13 cellular contexts compared by ENCODE assay signal in the genomic region with DNA sequence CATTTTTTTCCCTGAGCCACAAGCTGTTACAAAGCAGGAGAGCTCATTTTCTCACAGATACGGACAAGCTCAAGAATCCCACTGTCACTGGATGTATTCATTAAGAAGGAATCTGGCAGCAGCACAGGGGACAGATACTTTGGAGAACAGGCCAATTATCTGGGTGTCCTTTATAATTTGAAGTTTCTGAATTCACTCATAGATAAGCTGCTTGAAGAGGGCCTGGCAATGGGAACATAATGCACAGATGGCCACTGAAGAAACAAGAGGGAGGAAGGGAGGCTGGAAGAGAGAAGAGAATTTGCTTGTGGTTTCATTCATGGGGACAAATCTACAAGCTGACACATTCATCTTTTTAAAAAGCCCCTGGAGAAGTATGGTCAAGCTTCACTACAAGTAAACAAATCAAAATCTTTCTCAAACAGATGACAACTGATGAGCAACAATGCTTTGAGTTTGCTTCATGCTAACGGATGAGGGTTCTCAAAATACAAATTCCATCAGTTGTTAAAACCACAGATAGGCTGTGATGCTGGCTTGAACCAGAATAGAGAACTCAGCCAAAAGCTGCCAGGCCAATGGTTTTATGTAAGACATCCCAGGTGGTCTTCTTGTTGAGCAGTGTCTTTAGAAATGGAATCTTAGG. TPM values are rescaled to one million over a fixed set of nuclear protein-coding genes. Genes with fewer than 3 reads are reported as not detected.
DNase-seq lines count a peak whose midpoint lies in the region; TF ChIP-seq lines count a peak whose summit lies in the region.
"Had no signal": no experiment of that assay in that cellular context is flagged by ENCODE, and none has a peak within 500 bp of the region (broad histone marks: within the 10 kb centered on the region; RNA-seq: fewer than 3 reads in every experiment).

No MANE protein-coding gene starts in this region.

- TF ChIP-seq RAD21 in SK-N-SH (IDR thresholded peaks at IDR 0.05; ENCODE audit: low read length), result no peak; the same call in 1 of the 2 replicates

- H3K27ac ChIP-seq in SK-N-SH (ENCODE audit: low read depth in 2 of 2, low read length in 1 of 2) (peak overlapping the region in 1 of 2 experiments; percentile 6; a peak in 2 of 4 replicates), right atrium auricular region (peak overlapping the region; percentile 41 to 71), suprapubic skin (peak overlapping the region; percentile 18)

- H3K4me3 ChIP-seq in SK-N-SH (ENCODE audit: low read depth in 2 of 2, low read length in 1 of 2) (no peak overlapping the region), right atrium auricular region (no peak overlapping the region), suprapubic skin (no peak overlapping the region)

- no peak overlapping the region for H2AFZ ChIP-seq in SK-N-SH (ENCODE audit: low read depth)

- intact Hi-C loops in activated naive CD4-positive, alpha-beta T cell treated with anti-CD3 and anti-CD28 coated beads for 36 hours (cut with micrococcal nuclease), result no loop called here

- POLR2A ChIA-PET in SK-N-SH (lab: Yijun Ruan, JAX), result interaction anchor here (0.6 kb wide), 1 partner anchor 247 kb away, joined by 3 read pairs; no protein-coding TSS in a partner anchor

- peak in 1 of 2 experiments; percentile 82; a peak in 2 of 4 replicates for TF ChIP-seq EP300 in SK-N-SH (IDR thresholded peaks at IDR 0.05; ENCODE audit: borderline replicate concordance in 1 of 2, low read depth in 1 of 2, low read length in 1 of 2)
- TF ChIP-seq EP300 in suprapubic skin (IDR thresholded peaks at IDR 0.05), result no peak

- H3K4me3 Mint-ChIP-seq in activated naive CD4-positive, alpha-beta T cell treated with anti-CD3 and anti-CD28 coated beads for 36 hours, result no peak overlapping the region

- H3K4me1 Mint-ChIP-seq in activated naive CD4-positive, alpha-beta T cell treated with anti-CD3 and anti-CD28 coated beads for 36 hours (ENCODE audit: low read depth), result peaks cover 81% of the 10 kb centered on the region

- no peak overlapping the region for H3K4me2 ChIP-seq in SK-N-SH

- CTCF ChIA-PET in activated naive CD4-positive, alpha-beta T cell treated with anti-CD3 and anti-CD28 coated beads for 36 hours (lab: Charles Lee), result interaction anchor here (0.9 to 3.3 kb wide), 3 partner anchors 8 to 53 kb away, joined by 3 to 31 read pairs (median 3); a partner anchor contains a TSS
- CTCF ChIA-PET in SK-N-SH (lab: Yijun Ruan, JAX), result interaction anchor here (0.7 to 6.1 kb wide), 7 partner anchors 9 to 219 kb away, joined by 3 to 46 read pairs (median 4); a partner anchor contains a TSS

- H3F3A ChIP-seq in SK-N-SH (replicated peaks; ENCODE audit: insufficient read depth), result no peaks in the 10 kb centered on the region

- 60% methylated on average over 2 of the region's 2 CpGs for WGBS in SK-N-SH (ENCODE audit: low lambda C conversion rate)
- WGBS in suprapubic skin, result 33% methylated on average over 2 of the region's 2 CpGs

- H3K9me3 ChIP-seq in SK-N-SH, result no peaks in the 10 kb centered on the region
- H3K9me3 ChIP-seq in right atrium auricular region, result no peaks in the 10 kb centered on the region
- no peaks in the 10 kb centered on the region for H3K9me3 ChIP-seq in suprapubic skin

- H3K79me2 ChIP-seq in SK-N-SH (ENCODE audit: insufficient read depth), result no peaks in the 10 kb centered on the region

- H3K27ac Mint-ChIP-seq in activated naive CD4-positive, alpha-beta T cell treated with anti-CD3 and anti-CD28 coated beads for 36 hours, result peak overlapping the region; percentile 2

- TF ChIP-seq CTCF in SK-N-SH (IDR thresholded peaks at IDR 0.05) (no peak), right atrium auricular region (IDR thresholded peaks at IDR 0.05) (no peak), suprapubic skin (IDR thresholded peaks at IDR 0.05) (no peak)

- no peak for TF ChIP-seq POLR2A in suprapubic skin (IDR thresholded peaks at IDR 0.05)

- peaks cover 8% of the 10 kb centered on the region for H3K36me3 Mint-ChIP-seq in activated naive CD4-positive, alpha-beta T cell treated with anti-CD3 and anti-CD28 coated beads for 36 hours (ENCODE audit: low read depth)

- H3K36me3 ChIP-seq in SK-N-SH (replicated peaks in 1 of 2; ENCODE audit: control insufficient read depth in 1 of 2, insufficient read depth in 2 of 2, low read length in 1 of 2) (no peaks in the 10 kb centered on the region), right atrium auricular region (no peaks in the 10 kb centered on the region), suprapubic skin (no peaks in the 10 kb centered on the region)

- no peak for DNase-seq in activated naive CD4-positive, alpha-beta T cell treated with anti-CD3 and anti-CD28 coated beads for 36 hours
- DNase-seq in activated naive CD4-positive, alpha-beta T cell treated with Interleukin-2 at 50 U/mL for 16 hours, result no peak
- DNase-seq in SK-N-SH (peak; percentile 66), right atrium auricular region (ENCODE audit: low spot score) (no peak), suprapubic skin (ENCODE audit: low spot score in 2 of 2) (no peak), DMS53 treated with DMSO at 0.1 percent for 48 hours (lab: John Stamatoyannopoulos, UW; ENCODE audit: unreplicated experiment) (no peak), midbrain (lab: John Stamatoyannopoulos, UW) (no peak), mesenteric fat pad (ENCODE audit: low spot score) (no peak)
- DNase-seq: activated CD4-positive, CD25-positive, alpha-beta regulatory T cell; amniotic stem cell; left colon; stimulated activated CD4-positive, alpha-beta T cell treated with anti-CD3 and anti-CD28 coated beads, Interleukin-12 subunit alpha, Interleukin-12 subunit beta, amount 100 ng/mL, for 4 hours; stimulated activated naive CD4-positive, alpha-beta T cell had no signal

- H4K20me1 ChIP-seq in SK-N-SH (ENCODE audit: insufficient read depth), result no peaks in the 10 kb centered on the region

- H3K9me3 Mint-ChIP-seq in activated naive CD4-positive, alpha-beta T cell treated with anti-CD3 and anti-CD28 coated beads for 36 hours, result no peaks in the 10 kb centered on the region

- H3K9ac ChIP-seq in SK-N-SH, result no peak overlapping the region

- no peaks in the 10 kb centered on the region for H3K27me3 Mint-ChIP-seq in activated naive CD4-positive, alpha-beta T cell treated with anti-CD3 and anti-CD28 coated beads for 36 hours (ENCODE audit: low read depth)

- H3K4me1 ChIP-seq in SK-N-SH (ENCODE audit: control insufficient read depth in 1 of 2, insufficient read depth in 2 of 2, low read depth in 1 of 2, low read length in 1 of 2) (peaks cover 0 to 26% of the 10 kb centered on the region in 2 experiments; a peak in 2 of 4 replicates), right atrium auricular region (peaks cover 0 to 33% of the 10 kb centered on the region in 2 donors), suprapubic skin (peaks cover 14% of the 10 kb centered on the region)

- H3K9me2 ChIP-seq in SK-N-SH, result no peaks in the 10 kb centered on the region

- H3K27me3 ChIP-seq in SK-N-SH (ENCODE audit: insufficient read depth) (no peaks in the 10 kb centered on the region), right atrium auricular region (no peaks in the 10 kb centered on the region), suprapubic skin (no peaks in the 10 kb centered on the region)

TF ChIP-seq in SK-N-SH, 30 proteins besides CTCF, POLR2A, EP300 and RAD21 (continues in another document):
- TF ChIP-seq GABPA (IDR thresholded peaks at IDR 0.05; ENCODE audit: low read depth), result no peak
- TF ChIP-seq, protein P1, sequence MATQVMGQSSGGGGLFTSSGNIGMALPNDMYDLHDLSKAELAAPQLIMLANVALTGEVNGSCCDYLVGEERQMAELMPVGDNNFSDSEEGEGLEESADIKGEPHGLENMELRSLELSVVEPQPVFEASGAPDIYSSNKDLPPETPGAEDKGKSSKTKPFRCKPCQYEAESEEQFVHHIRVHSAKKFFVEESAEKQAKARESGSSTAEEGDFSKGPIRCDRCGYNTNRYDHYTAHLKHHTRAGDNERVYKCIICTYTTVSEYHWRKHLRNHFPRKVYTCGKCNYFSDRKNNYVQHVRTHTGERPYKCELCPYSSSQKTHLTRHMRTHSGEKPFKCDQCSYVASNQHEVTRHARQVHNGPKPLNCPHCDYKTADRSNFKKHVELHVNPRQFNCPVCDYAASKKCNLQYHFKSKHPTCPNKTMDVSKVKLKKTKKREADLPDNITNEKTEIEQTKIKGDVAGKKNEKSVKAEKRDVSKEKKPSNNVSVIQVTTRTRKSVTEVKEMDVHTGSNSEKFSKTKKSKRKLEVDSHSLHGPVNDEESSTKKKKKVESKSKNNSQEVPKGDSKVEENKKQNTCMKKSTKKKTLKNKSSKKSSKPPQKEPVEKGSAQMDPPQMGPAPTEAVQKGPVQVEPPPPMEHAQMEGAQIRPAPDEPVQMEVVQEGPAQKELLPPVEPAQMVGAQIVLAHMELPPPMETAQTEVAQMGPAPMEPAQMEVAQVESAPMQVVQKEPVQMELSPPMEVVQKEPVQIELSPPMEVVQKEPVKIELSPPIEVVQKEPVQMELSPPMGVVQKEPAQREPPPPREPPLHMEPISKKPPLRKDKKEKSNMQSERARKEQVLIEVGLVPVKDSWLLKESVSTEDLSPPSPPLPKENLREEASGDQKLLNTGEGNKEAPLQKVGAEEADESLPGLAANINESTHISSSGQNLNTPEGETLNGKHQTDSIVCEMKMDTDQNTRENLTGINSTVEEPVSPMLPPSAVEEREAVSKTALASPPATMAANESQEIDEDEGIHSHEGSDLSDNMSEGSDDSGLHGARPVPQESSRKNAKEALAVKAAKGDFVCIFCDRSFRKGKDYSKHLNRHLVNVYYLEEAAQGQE (IDR thresholded peaks at IDR 0.05; ENCODE audit: low read depth, low read length), result no peak
- TF ChIP-seq TCF12 (IDR thresholded peaks at IDR 0.05), result peak; percentile 40

RNA-seq across cellular contexts. Expression of a gene that starts 11.9 kb away (rescaled TPM):
- total RNA-seq in activated naive CD4-positive, alpha-beta T cell treated with anti-CD3 and anti-CD28 coated beads for 36 hours, result 10 to 100 TPM; 48.4 to 49.6 TPM
- polyA plus RNA-seq in SK-N-SH (2012; rRNA removed), result 1.2 and 1.5 TPM in 2 replicates
- 1.6 and 1.8 TPM in 2 replicates for polyA plus RNA-seq in SK-N-SH (2012; cell fraction: cytosol; rRNA removed)
- polyA plus RNA-seq in SK-N-SH (2012; cell fraction: nucleus; rRNA removed), result 1.3 and 1.5 TPM in 2 replicates
- total RNA-seq in right atrium auricular region (1 to 10 TPM; 6.5 to 8.0 TPM), suprapubic skin (10 to 100 TPM; 10.7 to 37.3 (median 24.2) TPM), mesenteric fat pad (58.7 TPM)

RNA-seq across cellular contexts. Expression of a gene that starts 59.3 kb away (rescaled TPM):
- 10 to 100 TPM; 75.2 to 81.5 TPM for total RNA-seq in activated naive CD4-positive, alpha-beta T cell treated with anti-CD3 and anti-CD28 coated beads for 36 hours
- 21.2 and 22.3 TPM in 2 replicates for polyA plus RNA-seq in SK-N-SH (2012; rRNA removed)
- 32.1 and 34.6 TPM in 2 replicates for polyA plus RNA-seq in SK-N-SH (2012; cell fraction: cytosol; rRNA removed)
- polyA plus RNA-seq in SK-N-SH (2012; cell fraction: nucleus; rRNA removed), result 18.6 and 21.6 TPM in 2 replicates
- 10 to 100 TPM; 32.7 to 33.8 TPM for total RNA-seq in right atrium auricular region
- 100 to 1,000 TPM in 1 of 4 donors, 10 to 100 TPM in 3; 65.4 to 115 (median 79.7) TPM for total RNA-seq in suprapubic skin
- 55.6 TPM for total RNA-seq in mesenteric fat pad
